Comparison of ENCODE assay signal across 8 cellular contexts in genomic region chr12:113214938-113215400, GRCh38. TPM values are rescaled to one million over a fixed set of nuclear protein-coding genes. Genes with fewer than 3 reads are reported as not detected.
DNase-seq lines count a peak whose midpoint lies in the region; FAIRE-seq and TF ChIP-seq lines count a peak whose summit lies in the region.

No MANE protein-coding gene starts in this region.

- H3K36me3 Mint-ChIP-seq in activated naive CD8-positive, alpha-beta T cell treated with anti-CD3 and anti-CD28 coated beads for 36 hours: peaks cover 2% of the 10 kb centered on the region

- H3K27me3 ChIP-seq in spleen (replicated peaks in 1 of 7): no peaks in the 10 kb centered on the region

- H3K4me1 ChIP-seq in kidney (ENCODE audit: control insufficient read depth in 1 of 2, insufficient read depth in 1 of 2, low read depth in 1 of 2, low read length in 2 of 2): no peaks in the 10 kb centered on the region
- H3K4me1 ChIP-seq in spleen: peaks cover 11 to 73% (median 36%) of the 10 kb centered on the region in 6 donors

- intact Hi-C loops in kidney (cut with DNase I) (no loop called here), spleen (cut with DNase I; ENCODE audit: low total_unique reads) (no loop called here)

- H3K27ac ChIP-seq in kidney (ENCODE audit: low read depth in 2 of 2, low read length in 2 of 2): no peak overlapping the region
- peak overlapping the region in 4 of 8 donors; percentile 22 to 56 (median 47) for H3K27ac ChIP-seq in spleen

- H3K27me3 Mint-ChIP-seq in activated naive CD8-positive, alpha-beta T cell treated with anti-CD3 and anti-CD28 coated beads for 36 hours: peaks cover 7% of the 10 kb centered on the region

- no peaks in the 10 kb centered on the region for H3K9me3 Mint-ChIP-seq in activated naive CD8-positive, alpha-beta T cell treated with anti-CD3 and anti-CD28 coated beads for 36 hours

- no peak overlapping the region for H3K4me3 ChIP-seq in kidney (ENCODE audit: low read length in 2 of 2)
- no peak overlapping the region for H3K4me3 ChIP-seq in spleen

- H3K4me1 Mint-ChIP-seq in activated naive CD8-positive, alpha-beta T cell treated with anti-CD3 and anti-CD28 coated beads for 36 hours: peaks cover 35% of the 10 kb centered on the region

- no peak for TF ChIP-seq POLR2A in spleen (IDR thresholded peaks at IDR 0.05)

- DNase-seq in NCI-H82 (lab: John Stamatoyannopoulos, UW) (peak; percentile 9), NCI-H82 treated with DMSO at 0.1 percent for 48 hours (lab: John Stamatoyannopoulos, UW; ENCODE audit: unreplicated experiment) (no peak), Kasumi-1 (lab: John Stamatoyannopoulos, UW) (peak; percentile 26 to 43), kidney (peak; percentile 79), ureter (ENCODE audit: low spot score) (peak; percentile 63), spleen (no peak), NCI-H2107 (lab: John Stamatoyannopoulos, UW) (no peak)
- DNase-seq in activated naive CD8-positive, alpha-beta T cell treated with anti-CD3 and anti-CD28 coated beads for 36 hours: peak; percentile 27

- FAIRE-seq in kidney (lab: Jason Lieb, UNC): no peak

- H3K9me3 ChIP-seq in kidney (ENCODE audit: control insufficient read depth in 1 of 2, low read length in 2 of 2): no peaks in the 10 kb centered on the region
- no peaks in the 10 kb centered on the region for H3K9me3 ChIP-seq in spleen

- H3K36me3 ChIP-seq in kidney (ENCODE audit: control insufficient read depth in 1 of 2, insufficient read depth in 2 of 2, low read length in 2 of 2): no peaks in the 10 kb centered on the region
- no peaks in the 10 kb centered on the region for H3K36me3 ChIP-seq in spleen

- H3K9ac ChIP-seq in kidney (ENCODE audit: low read length in 2 of 2): no peak overlapping the region

- 21 to 36% (median 27%) methylated on average over 5 of the region's 5 CpGs for WGBS in spleen, 5 donors

- no peak overlapping the region for H3K4me3 Mint-ChIP-seq in activated naive CD8-positive, alpha-beta T cell treated with anti-CD3 and anti-CD28 coated beads for 36 hours

- peak overlapping the region; percentile 10 for H3K27ac Mint-ChIP-seq in activated naive CD8-positive, alpha-beta T cell treated with anti-CD3 and anti-CD28 coated beads for 36 hours

- no peak for TF ChIP-seq CTCF in kidney (IDR thresholded peaks at IDR 0.05; ENCODE audit: borderline replicate concordance, extremely low read depth, insufficient read depth)
- TF ChIP-seq CTCF in spleen (IDR thresholded peaks at IDR 0.05 in 8 of 11, conservative IDR thresholded peaks at IDR 0.05 in 3 of 11): peak in 5 of 11 experiments; percentile 21 to 52 (median 26)

RNA-seq across cellular contexts. Expression of gene TPCN1, which starts 6.3 kb away (rescaled TPM):
- 10 to 100 TPM; 20.5 to 25.0 TPM for total RNA-seq in activated naive CD8-positive, alpha-beta T cell treated with anti-CD3 and anti-CD28 coated beads for 36 hours
- total RNA-seq in kidney (93.3 TPM), ureter (133 TPM), spleen (10 to 100 TPM; 44.6 to 90.1 (median 51.9) TPM)
- polyA plus RNA-seq in kidney (ENCODE audit: insufficient read depth, low read depth, low replicate concordance) (38.4 TPM), spleen (10 to 100 TPM; 15.5 to 28.9 (median 27.8) TPM)

RNA-seq across cellular contexts. Expression of gene RITA1, which starts 29.4 kb away (rescaled TPM):
- 10 to 100 TPM; 28.9 to 31.1 TPM for total RNA-seq in activated naive CD8-positive, alpha-beta T cell treated with anti-CD3 and anti-CD28 coated beads for 36 hours
- total RNA-seq in kidney (14.6 TPM), ureter (11.6 TPM), spleen (10 to 100 TPM; 11.1 to 15.6 (median 11.9) TPM)
- polyA plus RNA-seq in kidney (ENCODE audit: insufficient read depth, low read depth, low replicate concordance) (31.6 TPM), spleen (10 to 100 TPM in 2 of 3 donors, 1 to 10 TPM in 1; 9.0 to 15.5 (median 13.0) TPM)

RNA-seq across cellular contexts. Expression of gene DDX54, which starts 29.7 kb away (rescaled TPM):
- 100 to 1,000 TPM; 136 to 145 TPM for total RNA-seq in activated naive CD8-positive, alpha-beta T cell treated with anti-CD3 and anti-CD28 coated beads for 36 hours
- total RNA-seq in kidney (62.0 TPM), ureter (65.2 TPM), spleen (10 to 100 TPM; 44.4 to 73.1 (median 59.8) TPM)
- polyA plus RNA-seq in kidney (ENCODE audit: insufficient read depth, low read depth, low replicate concordance) (55.4 TPM), spleen (10 to 100 TPM; 47.9 to 80.3 (median 69.9) TPM)

Comparison
In these comparisons a context has a peak if more than half of its experiments do, and no peak if none do; other contexts are left out.
1. DNase-seq: peak in NCI-H82 (single experiment), Kasumi-1 (2 of 2), activated naive CD8-positive, alpha-beta T cell treated with anti-CD3 and anti-CD28 coated beads for 36 hours (single experiment), kidney (single experiment) and ureter (single experiment); none in NCI-H82 treated with DMSO at 0.1 percent for 48 hours (single experiment), spleen (single experiment) and NCI-H2107 (single experiment).